18 cellular contexts compared by ENCODE assay signal in the genomic region with DNA sequence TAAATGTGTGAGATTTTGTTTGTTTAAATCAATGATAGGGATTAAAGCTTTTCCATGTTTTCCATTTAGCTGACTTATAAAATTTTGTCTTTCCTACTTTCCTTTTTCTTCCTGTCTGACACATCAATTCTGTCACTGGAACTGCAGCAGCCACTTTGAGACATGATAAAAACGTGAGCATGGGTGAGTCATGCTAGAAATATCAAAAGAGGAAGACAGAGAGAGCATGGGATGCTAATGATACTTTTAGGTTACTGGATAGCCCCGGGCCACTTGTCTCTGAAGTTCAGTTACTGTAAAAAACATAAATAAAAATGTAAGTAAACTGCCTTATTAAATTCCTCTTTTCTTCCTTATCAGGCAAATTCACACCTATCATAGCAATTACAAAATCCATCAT.
DNase-seq lines count a peak whose midpoint lies in the region; ATAC-seq and TF ChIP-seq lines count a peak whose summit lies in the region.
"Had no signal": no experiment of that assay in that cellular context is flagged by ENCODE, and none has a peak within 500 bp of the region (broad histone marks: within the 10 kb centered on the region; RNA-seq: fewer than 3 reads in every experiment).

No MANE protein-coding gene starts in this region.

- H3K4me3 Mint-ChIP-seq in activated T-helper 17 cell treated with anti-CD3 and anti-CD28 coated beads, Interleukin-2, amount 50 U/mL, for 72 hours: no peak overlapping the region
- H3K4me3 Mint-ChIP-seq in activated CD8-positive, alpha-beta memory T cell treated with anti-CD3 and anti-CD28 coated beads, Interleukin-2, amount 10 ng/mL, durations not matched to agents 7 days and 5 days: no peak overlapping the region
- H3K4me3 Mint-ChIP-seq: nephron progenitor cell had no signal

- H3K27me3 ChIP-seq in A673 (replicated peaks; ENCODE audit: insufficient read depth, low read depth, low read length, poor library complexity) (no peaks in the 10 kb centered on the region), OCI-LY3 (ENCODE audit: low read depth, low read length) (no peaks in the 10 kb centered on the region)
- H3K27me3 ChIP-seq: suprapubic skin had no signal

- intact Hi-C loops in A673 (cut with micrococcal nuclease; ENCODE audit: unreplicated experiment): no loop called here

- POLR2A ChIA-PET in A673 (lab: Charles Lee; ENCODE audit: low non-redundant PET) (no interaction called here), HEK293T (lab: Yijun Ruan, JAX) (no interaction called here)

- H3K4me1 Mint-ChIP-seq in activated T-helper 17 cell treated with anti-CD3 and anti-CD28 coated beads, Interleukin-2, amount 50 U/mL, for 72 hours: no peaks in the 10 kb centered on the region
- H3K4me1 Mint-ChIP-seq in activated CD8-positive, alpha-beta memory T cell treated with anti-CD3 and anti-CD28 coated beads, Interleukin-2, amount 10 ng/mL, durations not matched to agents 7 days and 5 days: no peaks in the 10 kb centered on the region
- H3K4me1 Mint-ChIP-seq: nephron progenitor cell had no signal

- H3K9me3 ChIP-seq in A673 (ENCODE audit: low read depth, low read length, poor library complexity, severe bottlenecking) (no peaks in the 10 kb centered on the region), OCI-LY3 (ENCODE audit: insufficient read depth, low read length) (peaks cover 7% of the 10 kb centered on the region; the same call in 1 of the 2 replicates)
- H3K9me3 ChIP-seq: suprapubic skin had no signal

- BruUV-seq in A673 (replicated peaks; lab: Mats Ljungman, UMichigan): no TSS peak

- peak overlapping the region; percentile 69 for H3K4me2 ChIP-seq in OCI-LY3 (ENCODE audit: low read length)

- H3K27ac Mint-ChIP-seq in activated T-helper 17 cell treated with anti-CD3 and anti-CD28 coated beads, Interleukin-2, amount 50 U/mL, for 72 hours: no peak overlapping the region
- no peak overlapping the region for H3K27ac Mint-ChIP-seq in activated CD8-positive, alpha-beta memory T cell treated with anti-CD3 and anti-CD28 coated beads, Interleukin-2, amount 10 ng/mL, durations not matched to agents 7 days and 5 days
- H3K27ac Mint-ChIP-seq: activated naive CD4-positive, alpha-beta T cell treated with anti-CD3 and anti-CD28 coated beads, Interleukin-2, amount 50 U/mL, for 72 hours; nephron progenitor cell had no signal

- no peak overlapping the region for H3K27ac ChIP-seq in A673 (ENCODE audit: low read depth, low read length, poor library complexity, severe bottlenecking)
- peak overlapping the region; percentile 73 for H3K27ac ChIP-seq in OCI-LY3 (ENCODE audit: low read length)
- H3K27ac ChIP-seq: suprapubic skin had no signal

- no peaks in the 10 kb centered on the region for H3K4me1 ChIP-seq in A673 (ENCODE audit: insufficient read depth, low read length, poor library complexity, severe bottlenecking)
- H3K4me1 ChIP-seq in OCI-LY3 (ENCODE audit: low read length): peaks cover 20% of the 10 kb centered on the region
- H3K4me1 ChIP-seq: suprapubic skin had no signal

- H3K9ac ChIP-seq in OCI-LY3 (ENCODE audit: low read length): peak overlapping the region; percentile 34; the same call in 1 of the 2 replicates

- CTCF ChIA-PET in A673 (lab: Charles Lee) (no interaction called here), HEK293T (lab: Yijun Ruan, JAX) (no interaction called here)
- CTCF ChIA-PET in activated CD8-positive, alpha-beta memory T cell treated with anti-CD3 and anti-CD28 coated beads, Interleukin-2, amount 10 ng/mL, durations not matched to agents 7 days and 5 days (lab: Charles Lee): no interaction called here

- H3K36me3 ChIP-seq in A673 (ENCODE audit: insufficient read depth, low read length, poor library complexity, severe bottlenecking) (no peaks in the 10 kb centered on the region), OCI-LY3 (replicated peaks; ENCODE audit: low read depth, low read length) (peaks cover 7% of the 10 kb centered on the region)
- H3K36me3 ChIP-seq: suprapubic skin had no signal

- H3K27me3 Mint-ChIP-seq in activated T-helper 17 cell treated with anti-CD3 and anti-CD28 coated beads, Interleukin-2, amount 50 U/mL, for 72 hours: no peaks in the 10 kb centered on the region
- H3K27me3 Mint-ChIP-seq in activated CD8-positive, alpha-beta memory T cell treated with anti-CD3 and anti-CD28 coated beads, Interleukin-2, amount 10 ng/mL, durations not matched to agents 7 days and 5 days: no peaks in the 10 kb centered on the region

- peak; percentile 44 for DNase-seq in A673 (ENCODE audit: low spot score)
- DNase-seq in HEK293T (ENCODE audit: extremely low spot score): peak; percentile 35
- peak; percentile 8 for DNase-seq in choroid plexus epithelial cell (ENCODE audit: low read depth)
- DNase-seq in NCI-H748 treated with DMSO at 0.1 percent for 48 hours (lab: John Stamatoyannopoulos, UW): no peak
- no peak for DNase-seq in activated CD8-positive, alpha-beta memory T cell treated with anti-CD3 and anti-CD28 coated beads, Interleukin-2, amount 10 ng/mL, durations not matched to agents 7 days and 5 days
- DNase-seq: activated CD4-positive, alpha-beta T cell treated with anti-CD3 and anti-CD28 coated beads for 4 hours; COR-L47; effector CD4-positive, alpha-beta T cell; NCI-H1092 treated with DMSO at 0.1 percent for 48 hours; NCI-H345; nephron progenitor cell; stimulated activated CD4-positive, alpha-beta T cell treated with anti-CD3 and anti-CD28 coated beads, Interleukin-1b, Interleukin-23, amount 100 ng/mL, for 48 hours had no signal

- H3K4me3 ChIP-seq in A673 (ENCODE audit: low read depth, low read length, poor library complexity, severe bottlenecking): no peak overlapping the region
- peak overlapping the region; percentile 44 for H3K4me3 ChIP-seq in OCI-LY3 (ENCODE audit: low read length)
- no peak overlapping the region for H3K4me3 ChIP-seq in choroid plexus epithelial cell (ENCODE audit: low read depth, low read length)
- H3K4me3 ChIP-seq: suprapubic skin had no signal

- H3K9me3 Mint-ChIP-seq in activated T-helper 17 cell treated with anti-CD3 and anti-CD28 coated beads, Interleukin-2, amount 50 U/mL, for 72 hours: peaks cover 14% of the 10 kb centered on the region
- peaks cover 4% of the 10 kb centered on the region for H3K9me3 Mint-ChIP-seq in activated CD8-positive, alpha-beta memory T cell treated with anti-CD3 and anti-CD28 coated beads, Interleukin-2, amount 10 ng/mL, durations not matched to agents 7 days and 5 days (ENCODE audit: low read depth)
- H3K9me3 Mint-ChIP-seq: nephron progenitor cell had no signal

- TF ChIP-seq CTCF in A673 (conservative IDR thresholded peaks at IDR 0.05; ENCODE audit: low read depth, low read length): no peak
- TF ChIP-seq CTCF in OCI-LY3 (IDR thresholded peaks at IDR 0.05; ENCODE audit: low read depth, low read length): no peak
- no peak for TF ChIP-seq CTCF in choroid plexus epithelial cell (conservative IDR thresholded peaks at IDR 0.05; ENCODE audit: low read depth, low read length)

- H3K79me2 ChIP-seq in OCI-LY3 (ENCODE audit: low read length): no peaks in the 10 kb centered on the region

- H2AFZ ChIP-seq in OCI-LY3 (ENCODE audit: low read depth, low read length): no peak overlapping the region

- no peak for ATAC-seq in activated T-helper 17 cell treated with anti-CD3 and anti-CD28 coated beads, Interleukin-2, amount 50 U/mL, for 72 hours (replicated peaks)
- no peak for ATAC-seq in activated CD8-positive, alpha-beta memory T cell treated with anti-CD3 and anti-CD28 coated beads, Interleukin-2, amount 10 ng/mL, durations not matched to agents 7 days and 5 days
- ATAC-seq in HG03520 (IDR thresholded peaks at IDR 0.05; ENCODE audit: unreplicated experiment): no peak
- ATAC-seq: activated naive CD4-positive, alpha-beta T cell treated with anti-CD3 and anti-CD28 coated beads, Interleukin-2, amount 50 U/mL, for 72 hours; HepG2 had no signal

- no peaks in the 10 kb centered on the region for H4K20me1 ChIP-seq in OCI-LY3 (ENCODE audit: insufficient read depth, low read length)

- no peaks in the 10 kb centered on the region for H3K36me3 Mint-ChIP-seq in activated T-helper 17 cell treated with anti-CD3 and anti-CD28 coated beads, Interleukin-2, amount 50 U/mL, for 72 hours (ENCODE audit: low read depth)
- H3K36me3 Mint-ChIP-seq in activated CD8-positive, alpha-beta memory T cell treated with anti-CD3 and anti-CD28 coated beads, Interleukin-2, amount 10 ng/mL, durations not matched to agents 7 days and 5 days: no peaks in the 10 kb centered on the region
- H3K36me3 Mint-ChIP-seq: activated naive CD4-positive, alpha-beta T cell treated with anti-CD3 and anti-CD28 coated beads, Interleukin-2, amount 50 U/mL, for 72 hours had no signal

TF ChIP-seq in HEK293T, 16 proteins besides CTCF, POLR2A, EP300 and RAD21:
- no peak for TF ChIP-seq FOXM1 (IDR thresholded peaks at IDR 0.05; ENCODE audit: borderline replicate concordance)
- TF ChIP-seq SUZ12 (IDR thresholded peaks at IDR 0.05): no peak
- TF ChIP-seq BHLHE40 (IDR thresholded peaks at IDR 0.05; ENCODE audit: borderline replicate concordance): peak; percentile 49
- TF ChIP-seq, protein P1, sequence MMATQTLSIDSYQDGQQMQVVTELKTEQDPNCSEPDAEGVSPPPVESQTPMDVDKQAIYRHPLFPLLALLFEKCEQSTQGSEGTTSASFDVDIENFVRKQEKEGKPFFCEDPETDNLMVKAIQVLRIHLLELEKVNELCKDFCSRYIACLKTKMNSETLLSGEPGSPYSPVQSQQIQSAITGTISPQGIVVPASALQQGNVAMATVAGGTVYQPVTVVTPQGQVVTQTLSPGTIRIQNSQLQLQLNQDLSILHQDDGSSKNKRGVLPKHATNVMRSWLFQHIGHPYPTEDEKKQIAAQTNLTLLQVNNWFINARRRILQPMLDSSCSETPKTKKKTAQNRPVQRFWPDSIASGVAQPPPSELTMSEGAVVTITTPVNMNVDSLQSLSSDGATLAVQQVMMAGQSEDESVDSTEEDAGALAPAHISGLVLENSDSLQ (IDR thresholded peaks at IDR 0.05): peak; percentile 60

Comparison
In these comparisons a context has a peak if more than half of its experiments do, and no peak if none do; other contexts are left out.
1. DNase-seq: peak in A673 (single experiment), HEK293T (single experiment) and choroid plexus epithelial cell (single experiment); none in NCI-H748 treated with DMSO at 0.1 percent for 48 hours (single experiment) and activated CD8-positive, alpha-beta memory T cell treated with anti-CD3 and anti-CD28 coated beads, Interleukin-2, amount 10 ng/mL, durations not matched to agents 7 days and 5 days (single experiment).